Comparison of ENCODE assay signal across 1 cellular context in the genomic region with DNA sequence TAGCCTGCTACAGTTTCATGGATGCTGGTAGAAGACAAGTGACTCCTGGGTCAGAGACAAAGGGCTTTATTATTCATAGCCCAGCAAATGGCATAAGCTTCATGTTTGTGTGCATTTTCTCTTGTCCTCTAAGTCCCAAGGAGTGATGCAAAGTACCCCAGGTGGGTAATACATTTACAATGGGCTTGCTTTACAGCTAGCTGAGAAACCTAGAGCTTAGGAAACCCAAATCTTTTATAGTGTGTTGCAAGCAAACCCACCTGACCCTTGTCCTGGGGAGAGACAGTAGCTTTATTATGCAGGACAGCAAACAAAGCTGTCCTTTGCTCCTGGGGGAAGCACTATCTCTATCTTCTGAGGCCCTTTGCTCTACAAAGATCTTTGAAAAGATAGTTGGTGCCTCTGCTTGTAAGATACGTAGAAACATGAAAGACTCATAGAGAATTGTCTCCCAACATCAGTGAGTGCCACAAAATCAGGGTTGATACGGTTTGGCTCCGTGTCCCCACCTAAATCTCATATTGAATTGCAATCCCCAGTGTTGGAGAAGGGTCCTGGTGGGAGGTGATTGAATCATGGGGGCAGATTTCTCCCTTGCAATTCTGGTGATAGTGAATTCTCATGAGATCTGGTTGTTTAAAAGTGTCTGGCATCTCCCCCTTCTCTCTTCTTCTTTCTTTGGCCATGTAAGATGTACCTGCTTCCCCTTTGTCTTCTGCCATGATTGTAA.
A peak's percentile ranks its signal among the peaks of the same experiment; 100 is the strongest.
TF ChIP-seq lines count a peak whose summit lies in the region.

No MANE protein-coding gene starts in this region.

TF ChIP-seq in HepG2, 621 proteins besides CTCF, POLR2A, EP300 and RAD21 (continued from another document and continues in another):
- TF ChIP-seq ATF1 (CRISPR knock-in tag; IDR thresholded peaks at IDR 0.05), result peak; percentile 74; the same call in 1 of the 2 replicates
- TF ChIP-seq, protein P1, sequence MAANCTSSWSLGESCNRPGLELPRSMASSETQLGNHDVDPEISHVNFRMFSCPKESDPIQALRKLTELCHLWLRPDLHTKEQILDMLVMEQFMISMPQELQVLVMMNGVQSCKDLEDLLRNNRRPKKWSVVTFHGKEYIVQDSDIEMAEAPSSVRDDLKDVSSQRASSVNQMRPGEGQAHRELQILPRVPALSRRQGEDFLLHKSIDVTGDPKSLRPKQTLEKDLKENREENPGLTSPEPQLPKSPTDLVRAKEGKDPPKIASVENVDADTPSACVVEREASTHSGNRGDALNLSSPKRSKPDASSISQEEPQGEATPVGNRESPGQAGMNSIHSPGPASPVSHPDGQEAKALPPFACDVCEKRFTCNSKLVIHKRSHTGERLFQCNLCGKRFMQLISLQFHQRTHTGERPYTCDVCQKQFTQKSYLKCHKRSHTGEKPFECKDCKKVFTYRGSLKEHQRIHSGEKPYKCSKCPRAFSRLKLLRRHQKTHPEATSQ (CRISPR knock-in tag; IDR thresholded peaks at IDR 0.05; ENCODE audit: borderline replicate concordance), result peak; percentile 91; the same call in 1 of the 2 replicates
- TF ChIP-seq, protein P2, sequence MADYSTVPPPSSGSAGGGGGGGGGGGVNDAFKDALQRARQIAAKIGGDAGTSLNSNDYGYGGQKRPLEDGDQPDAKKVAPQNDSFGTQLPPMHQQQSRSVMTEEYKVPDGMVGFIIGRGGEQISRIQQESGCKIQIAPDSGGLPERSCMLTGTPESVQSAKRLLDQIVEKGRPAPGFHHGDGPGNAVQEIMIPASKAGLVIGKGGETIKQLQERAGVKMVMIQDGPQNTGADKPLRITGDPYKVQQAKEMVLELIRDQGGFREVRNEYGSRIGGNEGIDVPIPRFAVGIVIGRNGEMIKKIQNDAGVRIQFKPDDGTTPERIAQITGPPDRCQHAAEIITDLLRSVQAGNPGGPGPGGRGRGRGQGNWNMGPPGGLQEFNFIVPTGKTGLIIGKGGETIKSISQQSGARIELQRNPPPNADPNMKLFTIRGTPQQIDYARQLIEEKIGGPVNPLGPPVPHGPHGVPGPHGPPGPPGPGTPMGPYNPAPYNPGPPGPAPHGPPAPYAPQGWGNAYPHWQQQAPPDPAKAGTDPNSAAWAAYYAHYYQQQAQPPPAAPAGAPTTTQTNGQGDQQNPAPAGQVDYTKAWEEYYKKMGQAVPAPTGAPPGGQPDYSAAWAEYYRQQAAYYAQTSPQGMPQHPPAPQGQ (CRISPR knock-in tag; IDR thresholded peaks at IDR 0.05; ENCODE audit: borderline replicate concordance), result no peak
- 0 out of 2 replicates have a peak, but pooled peaks have one; percentile 24 for TF ChIP-seq ZNF7 (CRISPR knock-in tag; IDR thresholded peaks at IDR 0.05)
- no peak for TF ChIP-seq ZNF773 (CRISPR knock-in tag; IDR thresholded peaks at IDR 0.05; ENCODE audit: borderline replicate concordance)
- TF ChIP-seq THYN1 (CRISPR knock-in tag; IDR thresholded peaks at IDR 0.05; ENCODE audit: borderline replicate concordance, low read depth), result no peak
- TF ChIP-seq ZNF768 (CRISPR knock-in tag; IDR thresholded peaks at IDR 0.05), result no peak; the same call in 1 of the 2 replicates
- no peak for TF ChIP-seq ZNF652 (CRISPR knock-in tag; IDR thresholded peaks at IDR 0.05; ENCODE audit: borderline replicate concordance, low read depth)
- TF ChIP-seq, protein P3, sequence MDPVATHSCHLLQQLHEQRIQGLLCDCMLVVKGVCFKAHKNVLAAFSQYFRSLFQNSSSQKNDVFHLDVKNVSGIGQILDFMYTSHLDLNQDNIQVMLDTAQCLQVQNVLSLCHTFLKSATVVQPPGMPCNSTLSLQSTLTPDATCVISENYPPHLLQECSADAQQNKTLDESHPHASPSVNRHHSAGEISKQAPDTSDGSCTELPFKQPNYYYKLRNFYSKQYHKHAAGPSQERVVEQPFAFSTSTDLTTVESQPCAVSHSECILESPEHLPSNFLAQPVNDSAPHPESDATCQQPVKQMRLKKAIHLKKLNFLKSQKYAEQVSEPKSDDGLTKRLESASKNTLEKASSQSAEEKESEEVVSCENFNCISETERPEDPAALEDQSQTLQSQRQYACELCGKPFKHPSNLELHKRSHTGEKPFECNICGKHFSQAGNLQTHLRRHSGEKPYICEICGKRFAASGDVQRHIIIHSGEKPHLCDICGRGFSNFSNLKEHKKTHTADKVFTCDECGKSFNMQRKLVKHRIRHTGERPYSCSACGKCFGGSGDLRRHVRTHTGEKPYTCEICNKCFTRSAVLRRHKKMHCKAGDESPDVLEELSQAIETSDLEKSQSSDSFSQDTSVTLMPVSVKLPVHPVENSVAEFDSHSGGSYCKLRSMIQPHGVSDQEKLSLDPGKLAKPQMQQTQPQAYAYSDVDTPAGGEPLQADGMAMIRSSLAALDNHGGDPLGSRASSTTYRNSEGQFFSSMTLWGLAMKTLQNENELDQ (CRISPR knock-in tag; IDR thresholded peaks at IDR 0.05; ENCODE audit: borderline replicate concordance), result no peak
- TF ChIP-seq MBNL3 (CRISPR knock-in tag; conservative IDR thresholded peaks at IDR 0.05), result no peak
- TF ChIP-seq EHMT2 (IDR thresholded peaks at IDR 0.05; ENCODE audit: borderline replicate concordance, low read depth, low read length), result peak; percentile 77; the same call in 1 of the 2 replicates
- TF ChIP-seq NFIC (IDR thresholded peaks at IDR 0.05; ENCODE audit: low read length), result peak; percentile 74
- 0 out of 2 replicates have a peak, but pooled peaks have one; percentile 23 for TF ChIP-seq FOSL1 (CRISPR knock-in tag; IDR thresholded peaks at IDR 0.05; ENCODE audit: borderline replicate concordance)
- no peak for TF ChIP-seq ZNF180 (CRISPR knock-in tag; IDR thresholded peaks at IDR 0.05; ENCODE audit: borderline replicate concordance, low read depth)
- no peak for TF ChIP-seq CAMTA2 (CRISPR knock-in tag; IDR thresholded peaks at IDR 0.05; ENCODE audit: borderline replicate concordance)
- TF ChIP-seq, protein P4, sequence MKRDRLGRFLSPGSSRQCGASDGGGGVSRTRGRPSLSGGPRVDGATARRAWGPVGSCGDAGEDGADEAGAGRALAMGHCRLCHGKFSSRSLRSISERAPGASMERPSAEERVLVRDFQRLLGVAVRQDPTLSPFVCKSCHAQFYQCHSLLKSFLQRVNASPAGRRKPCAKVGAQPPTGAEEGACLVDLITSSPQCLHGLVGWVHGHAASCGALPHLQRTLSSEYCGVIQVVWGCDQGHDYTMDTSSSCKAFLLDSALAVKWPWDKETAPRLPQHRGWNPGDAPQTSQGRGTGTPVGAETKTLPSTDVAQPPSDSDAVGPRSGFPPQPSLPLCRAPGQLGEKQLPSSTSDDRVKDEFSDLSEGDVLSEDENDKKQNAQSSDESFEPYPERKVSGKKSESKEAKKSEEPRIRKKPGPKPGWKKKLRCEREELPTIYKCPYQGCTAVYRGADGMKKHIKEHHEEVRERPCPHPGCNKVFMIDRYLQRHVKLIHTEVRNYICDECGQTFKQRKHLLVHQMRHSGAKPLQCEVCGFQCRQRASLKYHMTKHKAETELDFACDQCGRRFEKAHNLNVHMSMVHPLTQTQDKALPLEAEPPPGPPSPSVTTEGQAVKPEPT (CRISPR knock-in tag; IDR thresholded peaks at IDR 0.05; ENCODE audit: low read depth), result no peak
- TF ChIP-seq KDM5A (IDR thresholded peaks at IDR 0.05; ENCODE audit: borderline replicate concordance, low read length), result no peak
- peak; percentile 79 for TF ChIP-seq ZEB1 (IDR thresholded peaks at IDR 0.05; ENCODE audit: insufficient replicate concordance, low read depth)
- TF ChIP-seq, protein P5, sequence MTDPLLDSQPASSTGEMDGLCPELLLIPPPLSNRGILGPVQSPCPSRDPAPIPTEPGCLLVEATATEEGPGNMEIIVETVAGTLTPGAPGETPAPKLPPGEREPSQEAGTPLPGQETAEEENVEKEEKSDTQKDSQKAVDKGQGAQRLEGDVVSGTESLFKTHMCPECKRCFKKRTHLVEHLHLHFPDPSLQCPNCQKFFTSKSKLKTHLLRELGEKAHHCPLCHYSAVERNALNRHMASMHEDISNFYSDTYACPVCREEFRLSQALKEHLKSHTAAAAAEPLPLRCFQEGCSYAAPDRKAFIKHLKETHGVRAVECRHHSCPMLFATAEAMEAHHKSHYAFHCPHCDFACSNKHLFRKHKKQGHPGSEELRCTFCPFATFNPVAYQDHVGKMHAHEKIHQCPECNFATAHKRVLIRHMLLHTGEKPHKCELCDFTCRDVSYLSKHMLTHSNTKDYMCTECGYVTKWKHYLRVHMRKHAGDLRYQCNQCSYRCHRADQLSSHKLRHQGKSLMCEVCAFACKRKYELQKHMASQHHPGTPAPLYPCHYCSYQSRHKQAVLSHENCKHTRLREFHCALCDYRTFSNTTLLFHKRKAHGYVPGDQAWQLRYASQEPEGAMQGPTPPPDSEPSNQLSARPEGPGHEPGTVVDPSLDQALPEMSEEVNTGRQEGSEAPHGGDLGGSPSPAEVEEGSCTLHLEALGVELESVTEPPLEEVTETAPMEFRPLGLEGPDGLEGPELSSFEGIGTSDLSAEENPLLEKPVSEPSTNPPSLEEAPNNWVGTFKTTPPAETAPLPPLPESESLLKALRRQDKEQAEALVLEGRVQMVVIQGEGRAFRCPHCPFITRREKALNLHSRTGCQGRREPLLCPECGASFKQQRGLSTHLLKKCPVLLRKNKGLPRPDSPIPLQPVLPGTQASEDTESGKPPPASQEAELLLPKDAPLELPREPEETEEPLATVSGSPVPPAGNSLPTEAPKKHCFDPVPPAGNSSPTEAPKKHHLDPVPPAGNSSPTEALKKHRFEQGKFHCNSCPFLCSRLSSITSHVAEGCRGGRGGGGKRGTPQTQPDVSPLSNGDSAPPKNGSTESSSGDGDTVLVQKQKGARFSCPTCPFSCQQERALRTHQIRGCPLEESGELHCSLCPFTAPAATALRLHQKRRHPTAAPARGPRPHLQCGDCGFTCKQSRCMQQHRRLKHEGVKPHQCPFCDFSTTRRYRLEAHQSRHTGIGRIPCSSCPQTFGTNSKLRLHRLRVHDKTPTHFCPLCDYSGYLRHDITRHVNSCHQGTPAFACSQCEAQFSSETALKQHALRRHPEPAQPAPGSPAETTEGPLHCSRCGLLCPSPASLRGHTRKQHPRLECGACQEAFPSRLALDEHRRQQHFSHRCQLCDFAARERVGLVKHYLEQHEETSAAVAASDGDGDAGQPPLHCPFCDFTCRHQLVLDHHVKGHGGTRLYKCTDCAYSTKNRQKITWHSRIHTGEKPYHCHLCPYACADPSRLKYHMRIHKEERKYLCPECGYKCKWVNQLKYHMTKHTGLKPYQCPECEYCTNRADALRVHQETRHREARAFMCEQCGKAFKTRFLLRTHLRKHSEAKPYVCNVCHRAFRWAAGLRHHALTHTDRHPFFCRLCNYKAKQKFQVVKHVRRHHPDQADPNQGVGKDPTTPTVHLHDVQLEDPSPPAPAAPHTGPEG (CRISPR knock-in tag; IDR thresholded peaks at IDR 0.05), result no peak
- no peak for TF ChIP-seq GABPA (IDR thresholded peaks at IDR 0.05; ENCODE audit: low read depth, low read length)
- no peak for TF ChIP-seq GABPA (CRISPR knock-in tag; IDR thresholded peaks at IDR 0.05; ENCODE audit: low read depth)
- peak; percentile 73 for TF ChIP-seq ZKSCAN8 (CRISPR knock-in tag; IDR thresholded peaks at IDR 0.05; ENCODE audit: borderline replicate concordance)
- peak; percentile 66; the same call in 1 of the 2 replicates for TF ChIP-seq BRD4 (CRISPR knock-in tag; IDR thresholded peaks at IDR 0.05)
- peak; percentile 66 for TF ChIP-seq TARDBP (CRISPR knock-in tag; IDR thresholded peaks at IDR 0.05)
- TF ChIP-seq ONECUT2 (CRISPR knock-in tag; IDR thresholded peaks at IDR 0.05), result no peak
- TF ChIP-seq, protein P6, sequence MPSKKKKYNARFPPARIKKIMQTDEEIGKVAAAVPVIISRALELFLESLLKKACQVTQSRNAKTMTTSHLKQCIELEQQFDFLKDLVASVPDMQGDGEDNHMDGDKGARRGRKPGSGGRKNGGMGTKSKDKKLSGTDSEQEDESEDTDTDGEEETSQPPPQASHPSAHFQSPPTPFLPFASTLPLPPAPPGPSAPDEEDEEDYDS (CRISPR knock-in tag; IDR thresholded peaks at IDR 0.05), result peak; percentile 31
- TF ChIP-seq, protein P7, sequence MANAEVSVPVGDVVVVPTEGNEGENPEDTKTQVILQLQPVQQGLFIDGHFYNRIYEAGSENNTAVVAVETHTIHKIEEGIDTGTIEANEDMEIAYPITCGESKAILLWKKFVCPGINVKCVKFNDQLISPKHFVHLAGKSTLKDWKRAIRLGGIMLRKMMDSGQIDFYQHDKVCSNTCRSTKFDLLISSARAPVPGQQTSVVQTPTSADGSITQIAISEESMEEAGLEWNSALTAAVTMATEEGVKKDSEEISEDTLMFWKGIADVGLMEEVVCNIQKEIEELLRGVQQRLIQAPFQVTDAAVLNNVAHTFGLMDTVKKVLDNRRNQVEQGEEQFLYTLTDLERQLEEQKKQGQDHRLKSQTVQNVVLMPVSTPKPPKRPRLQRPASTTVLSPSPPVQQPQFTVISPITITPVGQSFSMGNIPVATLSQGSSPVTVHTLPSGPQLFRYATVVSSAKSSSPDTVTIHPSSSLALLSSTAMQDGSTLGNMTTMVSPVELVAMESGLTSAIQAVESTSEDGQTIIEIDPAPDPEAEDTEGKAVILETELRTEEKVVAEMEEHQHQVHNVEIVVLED (CRISPR knock-in tag; IDR thresholded peaks at IDR 0.05; ENCODE audit: borderline replicate concordance), result no peak; the same call in 1 of the 2 replicates
- peak; percentile 89; the same call in 1 of the 2 replicates for TF ChIP-seq ZFP90 (CRISPR knock-in tag; IDR thresholded peaks at IDR 0.05; ENCODE audit: borderline replicate concordance)
- TF ChIP-seq, protein P8, sequence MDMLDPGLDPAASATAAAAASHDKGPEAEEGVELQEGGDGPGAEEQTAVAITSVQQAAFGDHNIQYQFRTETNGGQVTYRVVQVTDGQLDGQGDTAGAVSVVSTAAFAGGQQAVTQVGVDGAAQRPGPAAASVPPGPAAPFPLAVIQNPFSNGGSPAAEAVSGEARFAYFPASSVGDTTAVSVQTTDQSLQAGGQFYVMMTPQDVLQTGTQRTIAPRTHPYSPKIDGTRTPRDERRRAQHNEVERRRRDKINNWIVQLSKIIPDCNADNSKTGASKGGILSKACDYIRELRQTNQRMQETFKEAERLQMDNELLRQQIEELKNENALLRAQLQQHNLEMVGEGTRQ (IDR thresholded peaks at IDR 0.05; ENCODE audit: low read depth, low read length), result peak; percentile 23; the same call in 1 of the 2 replicates
- TF ChIP-seq, protein P8 (CRISPR knock-in tag; IDR thresholded peaks at IDR 0.05; ENCODE audit: borderline replicate concordance), result peak; percentile 46; the same call in 1 of the 2 replicates
- no peak for TF ChIP-seq AKAP8 (CRISPR knock-in tag; IDR thresholded peaks at IDR 0.05)
- no peak; the same call in 1 of the 2 replicates for TF ChIP-seq YEATS2 (CRISPR knock-in tag; IDR thresholded peaks at IDR 0.05; ENCODE audit: borderline replicate concordance)
- TF ChIP-seq, protein P9, sequence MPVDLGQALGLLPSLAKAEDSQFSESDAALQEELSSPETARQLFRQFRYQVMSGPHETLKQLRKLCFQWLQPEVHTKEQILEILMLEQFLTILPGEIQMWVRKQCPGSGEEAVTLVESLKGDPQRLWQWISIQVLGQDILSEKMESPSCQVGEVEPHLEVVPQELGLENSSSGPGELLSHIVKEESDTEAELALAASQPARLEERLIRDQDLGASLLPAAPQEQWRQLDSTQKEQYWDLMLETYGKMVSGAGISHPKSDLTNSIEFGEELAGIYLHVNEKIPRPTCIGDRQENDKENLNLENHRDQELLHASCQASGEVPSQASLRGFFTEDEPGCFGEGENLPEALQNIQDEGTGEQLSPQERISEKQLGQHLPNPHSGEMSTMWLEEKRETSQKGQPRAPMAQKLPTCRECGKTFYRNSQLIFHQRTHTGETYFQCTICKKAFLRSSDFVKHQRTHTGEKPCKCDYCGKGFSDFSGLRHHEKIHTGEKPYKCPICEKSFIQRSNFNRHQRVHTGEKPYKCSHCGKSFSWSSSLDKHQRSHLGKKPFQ (CRISPR knock-in tag; IDR thresholded peaks at IDR 0.05; ENCODE audit: insufficient replicate concordance), result no peak
- no peak for TF ChIP-seq IRX3 (CRISPR knock-in tag; IDR thresholded peaks at IDR 0.05; ENCODE audit: borderline replicate concordance, low read depth)
